10 cellular contexts compared by ENCODE assay signal in genomic region chr2:174038472-174038871, GRCh38.
A peak's percentile ranks its signal among the peaks of the same experiment; 100 is the strongest.
DNase-seq lines count a peak whose midpoint lies in the region; ATAC-seq and TF ChIP-seq lines count a peak whose summit lies in the region.
"Had no signal": no experiment of that assay in that cellular context is flagged by ENCODE, and none has a peak within 500 bp of the region (broad histone marks: within the 10 kb centered on the region; RNA-seq: fewer than 3 reads in every experiment).

No MANE protein-coding gene starts in this region.

- peak overlapping the region; percentile 79 for H3K4me3 Mint-ChIP-seq in activated T-helper 17 cell treated with anti-CD3 and anti-CD28 coated beads, Interleukin-2, amount 50 U/mL, for 72 hours
- H3K4me3 Mint-ChIP-seq in stimulated activated naive B cell treated with anti-CD40 and anti-IgM and Interleukin-4, amounts not matched to agents 10 μg/mL and 1 μg/mL and 100 μg/mL, for 72 hours, result no peak overlapping the region
- H3K4me3 Mint-ChIP-seq: activated T-helper 1 cell treated with anti-CD3 and anti-CD28 coated beads, Interleukin-12 subunit alpha, Interleukin-12 subunit beta, Interleukin-2, Interleukin-4 antibody, amounts not matched to agents 30 ng/mL and 10 ng/mL and 1 ng/mL, durations not matched to agents 14 hours and 24 hours and 36 hours had no signal

- H3K4me1 ChIP-seq in left ventricle myocardium inferior (peaks cover 47% of the 10 kb centered on the region), HUES48 (ENCODE audit: control insufficient read depth, insufficient read depth, low read length) (peaks cover 22% of the 10 kb centered on the region), aorta (ENCODE audit: control insufficient read depth in 1 of 2, insufficient read depth in 2 of 2, low read length in 2 of 2) (no peaks in the 10 kb centered on the region)

- H3K27me3 Mint-ChIP-seq in activated T-helper 17 cell treated with anti-CD3 and anti-CD28 coated beads, Interleukin-2, amount 50 U/mL, for 72 hours, result peaks cover 10% of the 10 kb centered on the region
- H3K27me3 Mint-ChIP-seq in stimulated activated naive B cell treated with anti-CD40 and anti-IgM and Interleukin-4, amounts not matched to agents 10 μg/mL and 1 μg/mL and 100 μg/mL, for 72 hours, result peaks cover 13 to 15% of the 10 kb centered on the region in 2 donors

- WGBS in aorta, 2 donors, result 80 to 100% methylated on average over 2 of the region's 2 CpGs

- H3K36me3 ChIP-seq in left ventricle myocardium inferior (no peaks in the 10 kb centered on the region), HUES48 (ENCODE audit: control insufficient read depth, insufficient read depth, low read length) (no peaks in the 10 kb centered on the region), aorta (ENCODE audit: control insufficient read depth in 1 of 2, insufficient read depth in 2 of 2, low read length in 1 of 2) (no peaks in the 10 kb centered on the region)

- H3K9me3 ChIP-seq in left ventricle myocardium inferior (replicated peaks) (no peaks in the 10 kb centered on the region), HUES48 (ENCODE audit: control insufficient read depth, insufficient read depth, low read length) (no peaks in the 10 kb centered on the region), aorta (ENCODE audit: control insufficient read depth, low read length) (no peaks in the 10 kb centered on the region)

- no peaks in the 10 kb centered on the region for H3K36me3 Mint-ChIP-seq in activated T-helper 17 cell treated with anti-CD3 and anti-CD28 coated beads, Interleukin-2, amount 50 U/mL, for 72 hours (ENCODE audit: low read depth)
- no peaks in the 10 kb centered on the region for H3K36me3 Mint-ChIP-seq in stimulated activated naive B cell treated with anti-CD40 and anti-IgM and Interleukin-4, amounts not matched to agents 10 μg/mL and 1 μg/mL and 100 μg/mL, for 72 hours

- H3K27ac ChIP-seq in left ventricle myocardium inferior (replicated peaks), result peak overlapping the region; percentile 94
- peak overlapping the region; percentile 36 for H3K27ac ChIP-seq in HUES48 (ENCODE audit: low read depth, low read length)
- H3K27ac ChIP-seq in aorta (ENCODE audit: low read depth in 1 of 2, low read length in 2 of 2), result no peak overlapping the region

- peak overlapping the region; percentile 93 for H3K27ac Mint-ChIP-seq in activated T-helper 17 cell treated with anti-CD3 and anti-CD28 coated beads, Interleukin-2, amount 50 U/mL, for 72 hours
- H3K27ac Mint-ChIP-seq in stimulated activated naive B cell treated with anti-CD40 and anti-IgM and Interleukin-4, amounts not matched to agents 10 μg/mL and 1 μg/mL and 100 μg/mL, for 72 hours, result peak overlapping the region; percentile 60

- DNase-seq in left ventricle myocardium inferior, result no peak
- no peak for DNase-seq in left cardiac atrium
- DNase-seq in stimulated activated naive B cell treated with anti-CD40 and anti-IgM and Interleukin-4, amounts not matched to agents 10 μg/mL and 1 μg/mL and 100 μg/mL, for 72 hours, result no peak
- no peak for DNase-seq in NCI-H1436 treated with DMSO at 0.1 percent for 48 hours (lab: John Stamatoyannopoulos, UW)
- DNase-seq in aorta, result no peak
- DNase-seq: stimulated activated naive CD8-positive, alpha-beta T cell treated with anti-CD3 and anti-CD28 coated beads, Interleukin-15, Interleukin-2, amounts not matched to agents 100 U/mL and 50 U/mL, for 24 hours had no signal

- H3K4me1 Mint-ChIP-seq in activated T-helper 17 cell treated with anti-CD3 and anti-CD28 coated beads, Interleukin-2, amount 50 U/mL, for 72 hours, result peaks cover 14% of the 10 kb centered on the region
- H3K4me1 Mint-ChIP-seq in stimulated activated naive B cell treated with anti-CD40 and anti-IgM and Interleukin-4, amounts not matched to agents 10 μg/mL and 1 μg/mL and 100 μg/mL, for 72 hours, result peaks cover 20 to 30% of the 10 kb centered on the region in 2 donors

- no peaks in the 10 kb centered on the region for H3K9me3 Mint-ChIP-seq in activated T-helper 17 cell treated with anti-CD3 and anti-CD28 coated beads, Interleukin-2, amount 50 U/mL, for 72 hours
- no peaks in the 10 kb centered on the region for H3K9me3 Mint-ChIP-seq in stimulated activated naive B cell treated with anti-CD40 and anti-IgM and Interleukin-4, amounts not matched to agents 10 μg/mL and 1 μg/mL and 100 μg/mL, for 72 hours
- H3K9me3 Mint-ChIP-seq: activated T-helper 1 cell treated with anti-CD3 and anti-CD28 coated beads, Interleukin-12 subunit alpha, Interleukin-12 subunit beta, Interleukin-2, Interleukin-4 antibody, amounts not matched to agents 30 ng/mL and 10 ng/mL and 1 ng/mL, durations not matched to agents 14 hours and 24 hours and 36 hours had no signal

- no peak for TF ChIP-seq CTCF in left ventricle myocardium inferior (IDR thresholded peaks at IDR 0.05; ENCODE audit: borderline replicate concordance)

- no peak for ATAC-seq in left cardiac atrium
- no peak for ATAC-seq in activated T-helper 17 cell treated with anti-CD3 and anti-CD28 coated beads, Interleukin-2, amount 50 U/mL, for 72 hours (replicated peaks)
- ATAC-seq in stimulated activated naive B cell treated with anti-CD40 and anti-IgM and Interleukin-4, amounts not matched to agents 10 μg/mL and 1 μg/mL and 100 μg/mL, for 72 hours (replicated peaks), result no peak
- ATAC-seq in GM18867 (IDR thresholded peaks at IDR 0.05; ENCODE audit: unreplicated experiment), result no peak
- no peak for ATAC-seq in aorta (ENCODE audit: low FRiP score)
- ATAC-seq: stimulated activated naive CD8-positive, alpha-beta T cell treated with anti-CD3 and anti-CD28 coated beads, Interleukin-15, Interleukin-2, amounts not matched to agents 100 U/mL and 50 U/mL, for 24 hours had no signal

- H3K9ac ChIP-seq in HUES48 (ENCODE audit: low read depth, low read length), result no peak overlapping the region

- intact Hi-C loops in left ventricle myocardium inferior (cut with micrococcal nuclease) (no loop called here), left cardiac atrium (cut with DNase I) (loop anchor here (10.0 kb wide), 1 partner anchor 154 kb away; no protein-coding TSS in a partner anchor), aorta (cut with DNase I) (loop anchor here (5.0 to 10.0 kb wide), 2 partner anchors 46 to 154 kb away; no protein-coding TSS in a partner anchor)

- H3K4me3 ChIP-seq in left ventricle myocardium inferior (no peak overlapping the region), HUES48 (ENCODE audit: low read depth, low read length) (no peak overlapping the region), aorta (ENCODE audit: low read length in 2 of 2) (no peak overlapping the region)

- H3K27me3 ChIP-seq in left ventricle myocardium inferior (ENCODE audit: low read depth) (no peaks in the 10 kb centered on the region), HUES48 (ENCODE audit: control insufficient read depth, insufficient read depth, low read length) (peaks cover 3% of the 10 kb centered on the region; the same call in 1 of the 2 replicates), aorta (ENCODE audit: control insufficient read depth in 1 of 2, insufficient read depth in 2 of 2, low read length in 1 of 2) (no peaks in the 10 kb centered on the region)

Comparison
In these comparisons a context has a peak if more than half of its experiments do, and no peak if none do; other contexts are left out.
1. H3K27ac ChIP-seq: peak in left ventricle myocardium inferior (single experiment) and HUES48 (single experiment); none in aorta (0 of 2).